8 cellular contexts compared by ENCODE assay signal in genomic region chr6:73388800-73389512, GRCh38.
A peak's percentile ranks its signal among the peaks of the same experiment; 100 is the strongest.
DNase-seq lines count a peak whose midpoint lies in the region; ATAC-seq and TF ChIP-seq lines count a peak whose summit lies in the region.

No MANE protein-coding gene starts in this region.

- TF ChIP-seq CTCF in AG09319 (IDR thresholded peaks at IDR 0.05; ENCODE audit: low read depth, low read length), result peak; percentile 82
- peak; percentile 75 for TF ChIP-seq CTCF in epithelial cell of esophagus (IDR thresholded peaks at IDR 0.05; ENCODE audit: insufficient read depth, low read depth, low read length, missing control alignments)

- H3K27ac ChIP-seq in mucosa of rectum (ENCODE audit: low read depth in 2 of 2, low read length in 2 of 2), result peak overlapping the region in 1 of 2 donors; percentile 27

- DNase-seq in AG09319 (ENCODE audit: extremely low read depth, low read depth) (peak; percentile 20), NCI-H526 (lab: John Stamatoyannopoulos, UW) (peak; percentile 14 to 77), epithelial cell of esophagus (ENCODE audit: low read depth) (peak; percentile 63)
- peak; percentile 27 to 35 (median 27) for DNase-seq in activated CD8-positive, alpha-beta memory T cell treated with anti-CD3 and anti-CD28 coated beads for 48 hours (ENCODE audit: low read depth in 2 of 3, low spot score in 2 of 3)
- DNase-seq in stimulated activated CD8-positive, alpha-beta memory T cell treated with anti-CD3 and anti-CD28 coated beads, Interleukin-4, amount 100 ng/mL, for 48 hours, result peak; percentile 76

- no peaks in the 10 kb centered on the region for H3K36me3 ChIP-seq in mucosa of rectum (ENCODE audit: control insufficient read depth in 2 of 2, insufficient read depth in 2 of 2, low read length in 2 of 2)

- peak overlapping the region; percentile 62 to 66 for H3K9ac ChIP-seq in mucosa of rectum (ENCODE audit: low read depth in 1 of 2, low read length in 2 of 2)

- no peaks in the 10 kb centered on the region for H3K4me1 ChIP-seq in mucosa of rectum (ENCODE audit: control insufficient read depth in 2 of 2, insufficient read depth in 2 of 2, low read length in 2 of 2)

- H3K4me3 ChIP-seq in epithelial cell of esophagus (ENCODE audit: low read length), result peak overlapping the region; percentile 49
- H3K4me3 ChIP-seq in mucosa of rectum (ENCODE audit: low read length in 2 of 2), result peak overlapping the region; percentile 76 to 82

- ATAC-seq in GM18517 (IDR thresholded peaks at IDR 0.05; ENCODE audit: unreplicated experiment) (peak; percentile 75), HG02981 (IDR thresholded peaks at IDR 0.05; ENCODE audit: unreplicated experiment) (peak; percentile 60)

- H3K9me3 ChIP-seq in mucosa of rectum (ENCODE audit: control insufficient read depth in 2 of 2, low read length in 2 of 2), result no peaks in the 10 kb centered on the region

- H3K27me3 ChIP-seq in mucosa of rectum (ENCODE audit: control insufficient read depth in 2 of 2, insufficient read depth in 2 of 2, low read length in 2 of 2), result no peaks in the 10 kb centered on the region

Comparison
In these comparisons a context has a peak if more than half of its experiments do, and no peak if none do; other contexts are left out.
1. DNase-seq: peak in every context shown above with its lines; median percentile 76 in stimulated activated CD8-positive, alpha-beta memory T cell treated with anti-CD3 and anti-CD28 coated beads, Interleukin-4, amount 100 ng/mL, for 48 hours; 63 in epithelial cell of esophagus; 46 in NCI-H526; 27 in activated CD8-positive, alpha-beta memory T cell treated with anti-CD3 and anti-CD28 coated beads for 48 hours; 20 in AG09319.